Comparison of ENCODE assay signal across 12 cellular contexts in genomic region chr12:24815087-24815423, GRCh38.
A peak's percentile ranks its signal among the peaks of the same experiment; 100 is the strongest.
DNase-seq lines count a peak whose midpoint lies in the region; ATAC-seq and TF ChIP-seq lines count a peak whose summit lies in the region.
"Had no signal": no experiment of that assay in that cellular context is flagged by ENCODE, and none has a peak within 500 bp of the region (broad histone marks: within the 10 kb centered on the region; RNA-seq: fewer than 3 reads in every experiment).

No MANE protein-coding gene starts in this region.

- ATAC-seq in GM18520 (IDR thresholded peaks at IDR 0.05; ENCODE audit: unreplicated experiment) (peak; percentile 23), GM21737 (IDR thresholded peaks at IDR 0.05; ENCODE audit: unreplicated experiment) (peak; percentile 42), HG03565 (IDR thresholded peaks at IDR 0.05; ENCODE audit: unreplicated experiment) (peak; percentile 6), naive B cell (ENCODE audit: low read depth in 2 of 2) (no peak)

- no peaks in the 10 kb centered on the region for H3K4me1 ChIP-seq in sigmoid colon

- peak overlapping the region; percentile 71 to 89 (median 82) for H3K4me3 Mint-ChIP-seq in naive B cell
- no peak overlapping the region for H3K4me3 Mint-ChIP-seq in HFFc6

- no peaks in the 10 kb centered on the region for H3K9me3 Mint-ChIP-seq in naive B cell
- no peaks in the 10 kb centered on the region for H3K9me3 Mint-ChIP-seq in HFFc6

- no peaks in the 10 kb centered on the region for H3K9me3 ChIP-seq in sigmoid colon

- no peak for TF ChIP-seq POLR2A in sigmoid colon (IDR thresholded peaks at IDR 0.05)

- no peaks in the 10 kb centered on the region for H3K36me3 Mint-ChIP-seq in naive B cell
- peaks cover 39% of the 10 kb centered on the region for H3K36me3 Mint-ChIP-seq in HFFc6 (ENCODE audit: low read depth)

- H3K4me1 Mint-ChIP-seq in naive B cell: peaks cover 7 to 20% (median 16%) of the 10 kb centered on the region in 3 donors
- H3K4me1 Mint-ChIP-seq in HFFc6 (ENCODE audit: low read depth): peaks cover 5% of the 10 kb centered on the region; the same call in 1 of the 2 replicates

- H3K27ac ChIP-seq in sigmoid colon: no peak overlapping the region

- 10 to 24% methylated on average over 1 of the region's 1 CpG for WGBS in sigmoid colon, 2 donors

- no peaks in the 10 kb centered on the region for H3K36me3 ChIP-seq in sigmoid colon

- no peaks in the 10 kb centered on the region for H3K27me3 ChIP-seq in sigmoid colon
- H3K27me3 ChIP-seq: dorsolateral prefrontal cortex had no signal

- no peak for TF ChIP-seq EP300 in sigmoid colon (IDR thresholded peaks at IDR 0.05)

- no peak for TF ChIP-seq CTCF in HFFc6 (IDR thresholded peaks at IDR 0.05)
- TF ChIP-seq CTCF in sigmoid colon (IDR thresholded peaks at IDR 0.05): no peak

- intact Hi-C loops in sigmoid colon (cut with DNase I): no loop called here

- H3K27me3 Mint-ChIP-seq in naive B cell (no peaks in the 10 kb centered on the region), HFFc6 (ENCODE audit: insufficient read depth) (no peaks in the 10 kb centered on the region)

- no peak for DNase-seq in naive B cell
- DNase-seq in NOMO-1 (lab: John Stamatoyannopoulos, UW; ENCODE audit: unreplicated experiment in 2 of 2): no peak
- DNase-seq in HFFc6: no peak
- no peak for DNase-seq in sigmoid colon
- no peak for DNase-seq in activated CD4-positive, alpha-beta T cell treated with anti-CD3 and anti-CD28 coated beads, Interleukin-2, amount 50 U/mL, for 4 hours
- DNase-seq: activated CD4-positive, CD25-positive, alpha-beta regulatory T cell treated with anti-CD3 and anti-CD28 coated beads, Interleukin-2, amount 50 U/mL, for 72 hours; dorsolateral prefrontal cortex; NCI-H2081 had no signal

- H3K27ac Mint-ChIP-seq in naive B cell (peak overlapping the region in 5 of 6 donors; percentile 15 to 91 (median 71)), HFFc6 (no peak overlapping the region)

- no peak overlapping the region for H3K4me3 ChIP-seq in sigmoid colon
- H3K4me3 ChIP-seq: lung had no signal

Comparison
In these comparisons a context has a peak if more than half of its experiments do, and no peak if none do; other contexts are left out.
1. ATAC-seq: peak in GM18520 (single experiment), GM21737 (single experiment) and HG03565 (single experiment); none in naive B cell (0 of 2).